ENCODE assay signal across 8 cellular contexts in the genomic region with DNA sequence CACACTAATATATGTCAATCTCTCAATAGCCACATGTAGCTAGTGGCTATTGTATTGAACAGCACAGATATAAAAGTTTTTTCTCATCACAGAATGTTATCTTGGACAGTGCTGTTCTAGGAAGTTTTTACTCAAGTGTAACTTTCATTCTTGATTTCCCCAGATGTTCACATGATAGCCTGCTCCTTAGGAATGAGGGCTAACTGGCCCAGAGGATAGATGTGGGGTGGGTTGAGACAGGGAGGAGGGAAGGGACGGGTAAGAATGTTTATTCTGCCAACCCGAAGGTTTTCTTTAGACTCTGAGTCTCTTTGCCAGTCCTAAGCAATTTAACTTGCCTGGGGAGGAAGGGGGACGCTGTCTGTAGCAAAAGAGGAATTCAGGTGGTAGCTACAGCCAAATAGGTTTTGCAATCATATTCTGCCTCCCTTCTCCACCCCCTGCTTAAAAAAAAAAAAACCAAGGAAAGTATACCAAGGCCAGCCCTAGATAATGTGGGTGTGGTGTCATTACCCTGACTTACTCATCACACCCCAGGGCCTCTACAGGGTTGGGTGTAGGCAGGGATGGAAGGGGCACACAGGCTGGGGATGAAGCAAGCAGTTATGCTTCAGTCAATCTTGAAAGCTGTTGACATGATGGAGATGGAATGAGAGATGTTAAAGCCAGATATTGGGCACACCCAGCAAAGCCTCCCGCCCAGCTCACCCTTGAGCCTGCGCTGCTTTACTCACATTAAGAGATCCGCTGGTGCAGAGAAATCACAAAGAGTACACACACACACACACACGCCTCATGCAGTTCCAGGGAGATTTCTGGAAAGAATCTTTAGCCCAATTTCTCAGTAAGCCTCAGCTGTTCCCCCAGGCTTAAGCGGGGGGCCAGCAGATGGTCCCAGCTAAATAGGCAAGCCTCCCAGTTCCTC. TPM values are rescaled to one million over a fixed set of nuclear protein-coding genes. Genes with fewer than 3 reads are reported as not detected.
DNase-seq lines count a peak whose midpoint lies in the region; ATAC-seq, FAIRE-seq and TF ChIP-seq lines count a peak whose summit lies in the region.

No MANE protein-coding gene starts in this region.

- TF ChIP-seq CTCF in D721Med (IDR thresholded peaks at IDR 0.05; ENCODE audit: insufficient read depth, missing control alignments), result no peak

- FAIRE-seq in D721Med (lab: Jason Lieb, UNC), result no peak

- peak; percentile 94 for DNase-seq in AG20443 (ENCODE audit: low spot score)
- DNase-seq in NCI-H187 treated with DMSO at 0.1 percent for 48 hours (lab: John Stamatoyannopoulos, UW), result peak; percentile 38
- DNase-seq in cerebellum (ENCODE audit: low spot score), result peak; percentile 48
- DNase-seq in mucosa of gallbladder (ENCODE audit: low spot score), result peak; percentile 36
- no peak for DNase-seq in NCI-H146 treated with DMSO at 0.1 percent for 48 hours (lab: John Stamatoyannopoulos, UW; ENCODE audit: unreplicated experiment)
- no peak for DNase-seq in D721Med (ENCODE audit: insufficient read length, low spot score)
- DNase-seq in effector memory CD8-positive, alpha-beta T cell, result no peak

- no peak overlapping the region for H3K27ac Mint-ChIP-seq in effector memory CD8-positive, alpha-beta T cell

- no peak overlapping the region for H3K4me3 Mint-ChIP-seq in effector memory CD8-positive, alpha-beta T cell

- no peaks in the 10 kb centered on the region for H3K36me3 Mint-ChIP-seq in effector memory CD8-positive, alpha-beta T cell (ENCODE audit: insufficient read depth)

- no peak for ATAC-seq in effector memory CD8-positive, alpha-beta T cell (replicated peaks)
- ATAC-seq in HG03521 (IDR thresholded peaks at IDR 0.05; ENCODE audit: unreplicated experiment), result no peak

- H3K27me3 Mint-ChIP-seq in effector memory CD8-positive, alpha-beta T cell, result peaks cover 41 to 76% of the 10 kb centered on the region in 2 donors

- H3K9me3 Mint-ChIP-seq in effector memory CD8-positive, alpha-beta T cell, result no peaks in the 10 kb centered on the region

- peaks cover 6% of the 10 kb centered on the region in 2 donors for H3K4me1 Mint-ChIP-seq in effector memory CD8-positive, alpha-beta T cell (ENCODE audit: low read depth in 2 of 2)

RNA-seq across cellular contexts. Expression of a gene that starts 59.9 kb away (rescaled TPM):
- total RNA-seq in cerebellum (45.1 TPM), mucosa of gallbladder (37.4 TPM)

Comparison
In these comparisons a context has a peak if more than half of its experiments do, and no peak if none do; other contexts are left out.
1. DNase-seq: peak in AG20443 (single experiment), NCI-H187 treated with DMSO at 0.1 percent for 48 hours (single experiment), cerebellum (single experiment) and mucosa of gallbladder (single experiment); none in NCI-H146 treated with DMSO at 0.1 percent for 48 hours (single experiment), D721Med (single experiment) and effector memory CD8-positive, alpha-beta T cell (0 of 3).